In genomic region chr12:64625243-64626077, GRCh38 we compare ENCODE assay signal across 8 cellular contexts. TPM values are rescaled to one million over a fixed set of nuclear protein-coding genes. Genes with fewer than 3 reads are reported as not detected.
DNase-seq lines count a peak whose midpoint lies in the region; ATAC-seq and TF ChIP-seq lines count a peak whose summit lies in the region.

No MANE protein-coding gene starts in this region.

- H3K27ac ChIP-seq in muscle layer of colon (ENCODE audit: low read depth, low read length) (peak overlapping the region; percentile 45), upper lobe of right lung (peak overlapping the region; percentile 86)

- TF ChIP-seq CTCF in epithelial cell of proximal tubule (conservative IDR thresholded peaks at IDR 0.05; ENCODE audit: low read depth, low read length) (no peak), upper lobe of right lung (IDR thresholded peaks at IDR 0.05) (no peak)

- peak overlapping the region; percentile 42 for H3K9ac ChIP-seq in muscle layer of colon (ENCODE audit: low read length)

- intact Hi-C loops in upper lobe of right lung (cut with DNase I), result no loop called here

- peak; percentile 72 for DNase-seq in ELF-1 (ENCODE audit: low read depth, low spot score)
- peak; percentile 20 for DNase-seq in HuH-7 (ENCODE audit: low spot score)
- DNase-seq in activated CD4-positive, alpha-beta T cell treated with anti-CD3 and anti-CD28 coated beads for 48 hours, result peak; percentile 52
- peak; percentile 94 for DNase-seq in epithelial cell of proximal tubule (ENCODE audit: low read depth)
- DNase-seq in upper lobe of right lung, result peak; percentile 69
- no peak for DNase-seq in NCI-H774 (lab: John Stamatoyannopoulos, UW)

- H3K36me3 ChIP-seq in muscle layer of colon (ENCODE audit: insufficient read depth, low read length), result peaks cover 11% of the 10 kb centered on the region
- peaks cover 6% of the 10 kb centered on the region for H3K36me3 ChIP-seq in upper lobe of right lung

- H3K27me3 ChIP-seq in muscle layer of colon (ENCODE audit: control insufficient read depth in 1 of 2, insufficient read depth in 2 of 2, low read length in 2 of 2) (no peaks in the 10 kb centered on the region), upper lobe of right lung (no peaks in the 10 kb centered on the region)

- ATAC-seq in GM21528 (IDR thresholded peaks at IDR 0.05; ENCODE audit: low FRiP score, unreplicated experiment) (peak; percentile 52), upper lobe of right lung (peak; percentile 93)

- H3K4me1 ChIP-seq in muscle layer of colon (ENCODE audit: insufficient read depth, low read length) (peaks cover 56% of the 10 kb centered on the region), upper lobe of right lung (peaks cover 61% of the 10 kb centered on the region)

- H3K9me3 ChIP-seq in muscle layer of colon (ENCODE audit: low read length) (no peaks in the 10 kb centered on the region), upper lobe of right lung (no peaks in the 10 kb centered on the region)

- H3K4me3 ChIP-seq in epithelial cell of proximal tubule (ENCODE audit: low read depth, low read length), result peak overlapping the region; percentile 48
- H3K4me3 ChIP-seq in muscle layer of colon (ENCODE audit: low read depth in 1 of 2, low read length in 2 of 2), result peak overlapping the region in 1 of 2 donors; percentile 44
- H3K4me3 ChIP-seq in upper lobe of right lung, result peak overlapping the region; percentile 14

RNA-seq across cellular contexts. Expression of gene RASSF3, which starts 15.2 kb away (rescaled TPM):
- total RNA-seq in epithelial cell of proximal tubule (14.9 and 15.4 TPM in 2 replicates), upper lobe of right lung (96.5 TPM)
